In genomic region chr12:23204933-23205778, GRCh38 we compare ENCODE assay signal across 8 cellular contexts.
A peak's percentile ranks its signal among the peaks of the same experiment; 100 is the strongest.
DNase-seq lines count a peak whose midpoint lies in the region; ATAC-seq, FAIRE-seq and TF ChIP-seq lines count a peak whose summit lies in the region.

No MANE protein-coding gene starts in this region.

- H4K20me1 ChIP-seq in GM23248 (ENCODE audit: insufficient read depth): no peaks in the 10 kb centered on the region
- H4K20me1 ChIP-seq in endothelial cell of umbilical vein (replicated peaks; ENCODE audit: control insufficient read depth, extremely low read depth, insufficient read depth, low read length): no peaks in the 10 kb centered on the region

- no peak overlapping the region for H3K4me3 ChIP-seq in GM23248
- no peak overlapping the region for H3K4me3 ChIP-seq in endothelial cell of umbilical vein (replicated peaks in 1 of 3; ENCODE audit: insufficient read depth in 1 of 3, low read depth in 1 of 3, low read length in 3 of 3)
- no peak overlapping the region for H3K4me3 ChIP-seq in mucosa of descending colon

- CTCF ChIA-PET in endothelial cell of umbilical vein (lab: Charles Lee): interaction anchor here (1.7 to 4.1 kb wide), 5 partner anchors 10 to 1574 kb away, joined by 3 to 22 read pairs (median 8); no protein-coding TSS in a partner anchor

- dilution Hi-C loops in endothelial cell of umbilical vein (cut with MboI; ENCODE audit: extremely low pct_ligation_motif_present, low sequenced_read_pairs): no loop called here

- in situ Hi-C loops in GM23248 (cut with MboI): no loop called here

- FAIRE-seq in RCC 7860 (lab: Jason Lieb, UNC) (peak; percentile 5), endothelial cell of umbilical vein (lab: Jason Lieb, UNC) (peak; percentile 87)

- no TSS peak for BruUV-seq in endothelial cell of umbilical vein (replicated peaks; lab: Mats Ljungman, UMichigan)

- ATAC-seq in mucosa of descending colon: peak; percentile 79

- H3K79me2 ChIP-seq in GM23248 (ENCODE audit: insufficient read depth) (no peaks in the 10 kb centered on the region), endothelial cell of umbilical vein (ENCODE audit: control insufficient read depth, insufficient read depth, low read length) (no peaks in the 10 kb centered on the region)

- no peaks in the 10 kb centered on the region for H3K9me1 ChIP-seq in endothelial cell of umbilical vein (replicated peaks; ENCODE audit: control insufficient read depth, extremely low read depth, insufficient read depth, low read length)

- H3K9me3 ChIP-seq in GM23248 (ENCODE audit: low read depth) (no peaks in the 10 kb centered on the region), endothelial cell of umbilical vein (replicated peaks; ENCODE audit: control insufficient read depth, insufficient read depth, low read length) (no peaks in the 10 kb centered on the region), mucosa of descending colon (no peaks in the 10 kb centered on the region)

- H3K27me3 ChIP-seq in GM23248 (replicated peaks; ENCODE audit: insufficient read depth) (no peaks in the 10 kb centered on the region), endothelial cell of umbilical vein (ENCODE audit: control insufficient read depth in 2 of 2, insufficient read depth in 2 of 2, low read length in 2 of 2) (peaks cover 0 to 3% of the 10 kb centered on the region in 2 experiments)

- POLR2A ChIA-PET in endothelial cell of umbilical vein (lab: Charles Lee): no interaction called here

- H3K36me3 ChIP-seq in GM23248 (ENCODE audit: low read depth) (no peaks in the 10 kb centered on the region), endothelial cell of umbilical vein (ENCODE audit: control insufficient read depth in 2 of 2, extremely low read depth in 1 of 2, insufficient read depth in 2 of 2, low read length in 2 of 2) (no peaks in the 10 kb centered on the region), mucosa of descending colon (ENCODE audit: low read depth) (no peaks in the 10 kb centered on the region)

- H3F3A ChIP-seq in GM23248 (ENCODE audit: insufficient read depth): no peaks in the 10 kb centered on the region

- peak; percentile 94 for TF ChIP-seq RAD21 in Ishikawa (IDR thresholded peaks at IDR 0.05; ENCODE audit: low read depth)

- H3K4me2 ChIP-seq in GM23248 (ENCODE audit: unreplicated experiment) (no peak overlapping the region), endothelial cell of umbilical vein (ENCODE audit: insufficient read depth, low read length) (no peak overlapping the region)

- H3K27ac ChIP-seq in GM23248: no peak overlapping the region
- H3K27ac ChIP-seq in endothelial cell of umbilical vein (ENCODE audit: insufficient read depth, low read depth, low read length): no peak overlapping the region

- no peak for TF ChIP-seq POLR2A in endothelial cell of umbilical vein (IDR thresholded peaks at IDR 0.05; ENCODE audit: low read depth, low read length)

- no peaks in the 10 kb centered on the region for H3K9me2 ChIP-seq in GM23248 (ENCODE audit: insufficient read depth)

- TF ChIP-seq CTCF in endothelial cell of umbilical vein (IDR thresholded peaks at IDR 0.05; ENCODE audit: extremely low read depth in 1 of 2, insufficient read depth in 1 of 2, low read depth in 1 of 2, low read length in 2 of 2) (peak; percentile 67 to 74), mucosa of descending colon (IDR thresholded peaks at IDR 0.05) (peak; percentile 82)

- intact Hi-C loops in endothelial cell of umbilical vein (cut with micrococcal nuclease) (loop anchor here (1.0 to 10.0 kb wide), 7 partner anchors 157 to 1576 kb away; no protein-coding TSS in a partner anchor), mucosa of descending colon (cut with DNase I, micrococcal nuclease) (no loop called here)

- H3K4me1 ChIP-seq in GM23248 (ENCODE audit: insufficient read depth): no peaks in the 10 kb centered on the region
- H3K4me1 ChIP-seq in endothelial cell of umbilical vein (ENCODE audit: control insufficient read depth, extremely low read depth, insufficient read depth, low read length): no peaks in the 10 kb centered on the region
- H3K4me1 ChIP-seq in mucosa of descending colon (ENCODE audit: low read depth): no peaks in the 10 kb centered on the region

- 0 to 7% methylated on average over 3 of the region's 3 CpGs for WGBS in GM23248 (ENCODE audit: low coverage in 1 of 2, low lambda C conversion rate in 2 of 2, missing lambda C conversion rate in 2 of 2), 2 experiments

- H2AFZ ChIP-seq in GM23248 (no peak overlapping the region), endothelial cell of umbilical vein (ENCODE audit: low read depth, low read length) (no peak overlapping the region)

- DNase-seq in stimulated activated CD4-positive, alpha-beta T cell treated with anti-CD3 and anti-CD28 coated beads, Interleukin-15, amount 100 ng/mL, for 24 hours: peak; percentile 4
- DNase-seq in stimulated activated CD4-positive, alpha-beta T cell treated with anti-CD3 and anti-CD28 coated beads, Interleukin-2, amount 100 ng/mL, for 48 hours: no peak
- peak; percentile 73 for DNase-seq in GM23248
- DNase-seq in RCC 7860 (ENCODE audit: low spot score): peak; percentile 19
- DNase-seq in endothelial cell of umbilical vein (ENCODE audit: low read depth, low spot score): peak; percentile 65
- DNase-seq in mucosa of descending colon: peak in 1 of 3 donors; percentile 12
- DNase-seq in GDM1 (lab: John Stamatoyannopoulos, UW): no peak

- no peak for TF ChIP-seq EP300 in Ishikawa (IDR thresholded peaks at IDR 0.05; ENCODE audit: borderline replicate concordance)

- H3K9ac ChIP-seq in GM23248 (no peak overlapping the region), endothelial cell of umbilical vein (replicated peaks; ENCODE audit: extremely low read depth, insufficient read depth, low read length) (no peak overlapping the region)

TF ChIP-seq in Ishikawa, 13 proteins besides CTCF, POLR2A, EP300 and RAD21:
- TF ChIP-seq FOXM1 (IDR thresholded peaks at IDR 0.05; ENCODE audit: borderline replicate concordance, low read depth) (no peak), TAF1 (IDR thresholded peaks at IDR 0.05; ENCODE audit: low read depth) (no peak), TEAD4 (IDR thresholded peaks at IDR 0.05) (no peak), CEBPB (IDR thresholded peaks at IDR 0.05) (no peak), NFIC (IDR thresholded peaks at IDR 0.05) (no peak), CREB1 (IDR thresholded peaks at IDR 0.05; ENCODE audit: low read depth) (no peak), USF1 (IDR thresholded peaks at IDR 0.05) (no peak), TCF12 (IDR thresholded peaks at IDR 0.05; ENCODE audit: low read depth) (no peak)
- TF ChIP-seq, protein P1, sequence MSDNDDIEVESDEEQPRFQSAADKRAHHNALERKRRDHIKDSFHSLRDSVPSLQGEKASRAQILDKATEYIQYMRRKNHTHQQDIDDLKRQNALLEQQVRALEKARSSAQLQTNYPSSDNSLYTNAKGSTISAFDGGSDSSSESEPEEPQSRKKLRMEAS (IDR thresholded peaks at IDR 0.05): no peak

TF ChIP-seq in endothelial cell of umbilical vein, 7 proteins besides CTCF, POLR2A, EP300 and RAD21:
- TF ChIP-seq FOS (IDR thresholded peaks at IDR 0.05; ENCODE audit: borderline replicate concordance, insufficient read depth, low read length): no peak
- TF ChIP-seq GATA2 (IDR thresholded peaks at IDR 0.05; ENCODE audit: insufficient read depth, insufficient read length, low read depth, low read length): no peak
- TF ChIP-seq EZH2 (IDR thresholded peaks at IDR 0.05; ENCODE audit: borderline replicate concordance, low read depth, low read length, severe bottlenecking): no peak
- TF ChIP-seq MYC (IDR thresholded peaks at IDR 0.05; ENCODE audit: low read depth, low read length): no peak
- TF ChIP-seq JUN (IDR thresholded peaks at IDR 0.05; ENCODE audit: borderline replicate concordance, insufficient read depth, insufficient read length, low read depth): no peak

Comparison
In these comparisons a context has a peak if more than half of its experiments do, and no peak if none do; other contexts are left out.
1. DNase-seq: peak in stimulated activated CD4-positive, alpha-beta T cell treated with anti-CD3 and anti-CD28 coated beads, Interleukin-15, amount 100 ng/mL, for 24 hours (single experiment), GM23248 (single experiment), RCC 7860 (single experiment) and endothelial cell of umbilical vein (single experiment); none in stimulated activated CD4-positive, alpha-beta T cell treated with anti-CD3 and anti-CD28 coated beads, Interleukin-2, amount 100 ng/mL, for 48 hours (0 of 2) and GDM1 (single experiment).